Comparison of ENCODE assay signal across 8 cellular contexts in genomic region chr5:10760976-10761841, GRCh38. TPM values are rescaled to one million over a fixed set of nuclear protein-coding genes. Genes with fewer than 3 reads are reported as not detected.
DNase-seq lines count a peak whose midpoint lies in the region; ATAC-seq and TF ChIP-seq lines count a peak whose summit lies in the region.

Gene DAP (minus strand): TSS chr5:10761234. CDS start chr5:10761068, 166 bp downstream.

- intact Hi-C loops in left ventricle myocardium superior (cut with micrococcal nuclease) (no loop called here), psoas muscle (cut with DNase I) (loop anchor here in 1 of 2 donors (10.0 kb wide), 1 partner anchor 306 kb away; no protein-coding TSS in a partner anchor)

- H3K4me3 ChIP-seq in psoas muscle (peak within 1 kb of the TSS; percentile 77), urinary bladder (ENCODE audit: low read depth, low read length) (peak within 1 kb of the TSS; percentile 92)

- H3K4me1 ChIP-seq in psoas muscle (peaks cover 9% of the 10 kb centered on the region), urinary bladder (ENCODE audit: insufficient read depth) (peaks cover 2% of the 10 kb centered on the region)

- no peaks in the 10 kb centered on the region for H3K9me3 ChIP-seq in T-helper 17 cell (ENCODE audit: control insufficient read depth, low read length, poor library complexity, severe bottlenecking)
- no peaks in the 10 kb centered on the region for H3K9me3 ChIP-seq in psoas muscle

- no peak for TF ChIP-seq CTCF in GM13977 (IDR thresholded peaks at IDR 0.05; ENCODE audit: extremely low read depth, insufficient read depth, missing control alignments)
- TF ChIP-seq CTCF in psoas muscle (IDR thresholded peaks at IDR 0.05): no peak

- peaks cover 0 to 5% (median 0%) of the 10 kb centered on the region in 3 donors for H3K27me3 ChIP-seq in psoas muscle (ENCODE audit: insufficient read depth in 3 of 3, low read length in 2 of 3)

- H3K4me3 Mint-ChIP-seq in T-helper 17 cell: peak within 1 kb of the TSS; percentile 91

- H3K4me1 Mint-ChIP-seq in T-helper 17 cell: peaks cover 35% of the 10 kb centered on the region

- H3K27me3 Mint-ChIP-seq in T-helper 17 cell: no peaks in the 10 kb centered on the region

- in situ Hi-C loops in GM13977 (cut with MboI; ENCODE audit: low pct_unique_long_range_greater_than_20kb, low sequenced_read_pairs, unreplicated experiment): no loop called here

- WGBS in psoas muscle, 3 donors: 1 to 2% (median 1%) methylated on average over 47 to 107 of the region's 109 CpGs
- WGBS in urinary bladder: under 1% methylated on average over 105 of the region's 109 CpGs

- peak; percentile 84 for ATAC-seq in HG02798 (IDR thresholded peaks at IDR 0.05; ENCODE audit: poor library complexity, unreplicated experiment)
- peak; percentile 90 for ATAC-seq in T-helper 17 cell
- peak; percentile 90 for ATAC-seq in left ventricle myocardium superior
- peak; percentile 81 to 93 (median 91) for ATAC-seq in psoas muscle

- DNase-seq in GM13977 (ENCODE audit: low spot score): peak; percentile 95
- peak; percentile 46 for DNase-seq in NCI-H1417 treated with DMSO at 0.1 percent for 48 hours (lab: John Stamatoyannopoulos, UW)
- DNase-seq in T-helper 17 cell: peak; percentile 90 to 95 (median 93)
- DNase-seq in amygdala (lab: John Stamatoyannopoulos, UW): peak in 52 of 56 donors; percentile 29 to 86 (median 64)
- DNase-seq in left ventricle myocardium superior: peak; percentile 94
- peak; percentile 86 to 88 for DNase-seq in psoas muscle

- no peaks in the 10 kb centered on the region for H3K36me3 Mint-ChIP-seq in T-helper 17 cell (ENCODE audit: low read depth)

- H3K36me3 ChIP-seq in psoas muscle (ENCODE audit: insufficient read depth in 1 of 2, low read depth in 1 of 2) (no peaks in the 10 kb centered on the region), urinary bladder (ENCODE audit: insufficient read depth) (no peaks in the 10 kb centered on the region)

- H3K27ac ChIP-seq in psoas muscle (peak within 1 kb of the TSS; percentile 82), urinary bladder (ENCODE audit: low read depth) (peak within 1 kb of the TSS; percentile 95)

- peak within 1 kb of the TSS; percentile 86 for H3K27ac Mint-ChIP-seq in T-helper 17 cell

RNA-seq across cellular contexts. Expression of gene DAP, which starts in this region (rescaled TPM):
- total RNA-seq in T-helper 17 cell (10 to 100 TPM; 40.1 to 54.5 TPM), left ventricle myocardium superior (16.9 TPM), psoas muscle (1 to 10 TPM; 3.6 to 8.1 (median 6.6) TPM), urinary bladder (56.8 TPM)
- polyA plus RNA-seq in psoas muscle (1 to 10 TPM; 4.1 to 5.1 (median 4.9) TPM), urinary bladder (57.5 TPM)

Comparison
In these comparisons a context has a peak if more than half of its experiments do, and no peak if none do; other contexts are left out.
1. Peak in every context shown above with its lines: DNase-seq, ATAC-seq, H3K4me3 ChIP-seq and H3K27ac ChIP-seq.